In the genomic region with DNA sequence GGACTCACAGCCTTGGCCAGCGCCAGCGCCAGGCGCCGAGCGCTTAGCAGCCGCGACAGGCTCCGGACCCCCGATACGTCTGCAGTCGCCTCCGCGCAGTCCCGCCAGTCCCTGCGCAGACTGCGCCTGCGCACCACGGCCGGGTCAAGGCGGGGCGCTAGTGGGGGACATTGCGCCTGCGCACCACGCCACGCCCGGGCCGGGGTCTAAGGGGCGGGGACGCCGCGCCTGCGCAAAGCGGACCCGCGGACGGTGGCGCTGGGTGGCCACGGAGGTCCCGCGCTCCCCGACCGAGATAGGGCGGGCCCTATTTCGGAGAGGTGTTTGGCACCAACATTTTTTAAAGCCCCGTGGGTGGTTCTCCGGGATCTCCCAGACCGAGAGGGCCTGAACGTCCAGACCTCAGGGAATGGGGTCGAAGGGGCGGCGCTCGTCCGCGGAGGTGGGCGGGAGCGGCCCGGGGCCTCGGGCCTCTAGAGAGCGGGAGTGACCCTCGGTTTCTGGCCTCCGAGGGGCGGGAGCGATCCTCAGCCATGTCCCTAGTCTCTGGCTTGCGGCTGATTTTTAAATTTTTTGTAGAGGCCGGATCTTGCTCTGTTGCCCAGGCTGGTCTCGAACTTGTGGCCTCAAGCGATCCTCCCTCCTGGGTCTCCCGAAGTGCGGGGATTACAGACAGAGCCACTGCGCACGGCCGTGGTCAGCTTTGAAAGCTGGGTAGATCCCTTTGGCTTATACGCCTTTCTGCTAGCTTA, we compare ENCODE assay signal across 8 cellular contexts.
DNase-seq lines count a peak whose midpoint lies in the region; ATAC-seq and TF ChIP-seq lines count a peak whose summit lies in the region.
"Not testable (repeated sequence)": the region's sequence is repeated elsewhere in the genome, so short reads cannot be mapped to it uniquely, and the experiment has no call there.

No MANE protein-coding gene starts in this region.

- not testable (repeated sequence) for H3K36me3 ChIP-seq in breast epithelium; trophoblast cell (ENCODE audit: control insufficient read depth in 1 of 2, insufficient read depth in 2 of 2, low read length in 2 of 2)

- H3K4me3 Mint-ChIP-seq in activated CD4-positive, alpha-beta T cell treated with anti-CD3 and anti-CD28 coated beads for 36 hours, result peak overlapping the region; percentile 73
- peak overlapping the region; percentile 65 to 89 for H3K4me3 Mint-ChIP-seq in stimulated activated naive CD8-positive, alpha-beta T cell treated with anti-CD3 and anti-CD28 coated beads, Interleukin-15, amount 100 ng/mL, for 72 hours

- POLR2A ChIA-PET in activated CD4-positive, alpha-beta T cell treated with anti-CD3 and anti-CD28 coated beads for 36 hours (lab: Charles Lee), result not testable (repeated sequence)

- intact Hi-C loops in activated CD4-positive, alpha-beta T cell treated with anti-CD3 and anti-CD28 coated beads for 36 hours (cut with DNase I, micrococcal nuclease), result loop anchor here in 1 of 2 experiments (2.0 to 5.0 kb wide), 2 partner anchors 73 to 331 kb away; a partner anchor contains a TSS
- intact Hi-C loops in breast epithelium (cut with DNase I; ENCODE audit: low total_unique reads), result not testable (repeated sequence)

- H3K4me2 ChIP-seq in trophoblast cell (ENCODE audit: low read length), result peak overlapping the region; percentile 74

- not testable (repeated sequence) for H2BK12ac ChIP-seq in trophoblast cell (ENCODE audit: low read length)

- H3K36me3 Mint-ChIP-seq in activated CD4-positive, alpha-beta T cell treated with anti-CD3 and anti-CD28 coated beads for 36 hours (ENCODE audit: low read depth), result not testable (repeated sequence)

- peak overlapping the region; percentile 85 for H3K14ac ChIP-seq in trophoblast cell (ENCODE audit: low read length)

- H3K4ac ChIP-seq in trophoblast cell (ENCODE audit: low read depth, low read length), result peak overlapping the region; percentile 69

- H3K79me1 ChIP-seq in trophoblast cell (ENCODE audit: low read length), result not testable (repeated sequence)

- H2BK120ac ChIP-seq in trophoblast cell (ENCODE audit: insufficient read depth, low read length, poor library complexity), result peak overlapping the region; percentile 46

- TF ChIP-seq CTCF in breast epithelium (IDR thresholded peaks at IDR 0.05), result not testable (repeated sequence)

- peak overlapping the region; percentile 98 for H4K8ac ChIP-seq in trophoblast cell (ENCODE audit: low read depth, low read length)

- peak; percentile 75 for DNase-seq in ELR (ENCODE audit: low read depth)
- peak; percentile 72 for DNase-seq in HT-29 (ENCODE audit: low spot score)
- DNase-seq in activated CD4-positive, alpha-beta T cell treated with anti-CD3 and anti-CD28 coated beads for 36 hours, result peak; percentile 94
- DNase-seq in breast epithelium (ENCODE audit: low spot score in 2 of 2), result peak; percentile 73 to 84
- peak; percentile 21 for DNase-seq in hepatic stellate cell (ENCODE audit: low spot score)
- DNase-seq in trophoblast cell, result peak; percentile 70 to 85
- peak; percentile 91 to 95 for DNase-seq in stimulated activated naive CD8-positive, alpha-beta T cell treated with anti-CD3 and anti-CD28 coated beads, Interleukin-15, amount 100 ng/mL, for 72 hours

- CTCF ChIA-PET in activated CD4-positive, alpha-beta T cell treated with anti-CD3 and anti-CD28 coated beads for 36 hours (lab: Charles Lee), result not testable (repeated sequence)

- H3K23ac ChIP-seq in trophoblast cell (ENCODE audit: low read length), result not testable (repeated sequence)

- ATAC-seq in GM21723 (IDR thresholded peaks at IDR 0.05; ENCODE audit: unreplicated experiment), result peak; percentile 70
- peak; percentile 92 for ATAC-seq in activated CD4-positive, alpha-beta T cell treated with anti-CD3 and anti-CD28 coated beads for 36 hours
- peak; percentile 88 for ATAC-seq in stimulated activated naive CD8-positive, alpha-beta T cell treated with anti-CD3 and anti-CD28 coated beads, Interleukin-15, amount 100 ng/mL, for 72 hours

- H3K4me1 ChIP-seq in breast epithelium; trophoblast cell (ENCODE audit: control insufficient read depth in 1 of 2, insufficient read depth in 2 of 2, low read length in 2 of 2): not testable (repeated sequence)

- H3K27ac ChIP-seq in breast epithelium (peak overlapping the region; percentile 85 to 89), trophoblast cell (ENCODE audit: low read depth, low read length) (peak overlapping the region; percentile 72)

- WGBS in trophoblast cell (ENCODE audit: extremely low coverage, insufficient coverage, insufficient read length), result no CpG with 5 or more reads among the region's 73 CpGs

- not testable (repeated sequence) for H2AFZ ChIP-seq in trophoblast cell (ENCODE audit: insufficient read depth, low read length, poor library complexity)

- H3K9ac ChIP-seq in trophoblast cell (ENCODE audit: low read length), result peak overlapping the region; percentile 87

- H3K4me1 Mint-ChIP-seq in activated CD4-positive, alpha-beta T cell treated with anti-CD3 and anti-CD28 coated beads for 36 hours, result not testable (repeated sequence)
- peaks cover 11% of the 10 kb centered on the region for H3K4me1 Mint-ChIP-seq in stimulated activated naive CD8-positive, alpha-beta T cell treated with anti-CD3 and anti-CD28 coated beads, Interleukin-15, amount 100 ng/mL, for 72 hours

- not testable (repeated sequence) for H3K9me3 Mint-ChIP-seq in activated CD4-positive, alpha-beta T cell treated with anti-CD3 and anti-CD28 coated beads for 36 hours (ENCODE audit: low read depth); stimulated activated naive CD8-positive, alpha-beta T cell treated with anti-CD3 and anti-CD28 coated beads, Interleukin-15, amount 100 ng/mL, for 72 hours

- peak overlapping the region; percentile 82 for H2BK5ac ChIP-seq in trophoblast cell (ENCODE audit: low read depth, low read length, poor library complexity)

- H3K4me3 ChIP-seq in breast epithelium (peak overlapping the region; percentile 63 to 76 (median 66)), trophoblast cell (ENCODE audit: low read depth, low read length) (peak overlapping the region; percentile 97)

- not testable (repeated sequence) for TF ChIP-seq POLR2A in breast epithelium (IDR thresholded peaks at IDR 0.05)

- not testable (repeated sequence) for H2AK5ac ChIP-seq in trophoblast cell (ENCODE audit: low read length)

- peak overlapping the region; percentile 73 for H4K91ac ChIP-seq in trophoblast cell (ENCODE audit: low read depth, low read length)

- H3K27me3 ChIP-seq in breast epithelium; trophoblast cell (ENCODE audit: insufficient read depth, low read length): not testable (repeated sequence)

- not testable (repeated sequence) for H3K9me3 ChIP-seq in breast epithelium; trophoblast cell (ENCODE audit: insufficient read depth, low read depth, low read length)

- peak overlapping the region; percentile 79 for H3K18ac ChIP-seq in trophoblast cell (ENCODE audit: low read length)

- not testable (repeated sequence) for H3K27me3 Mint-ChIP-seq in activated CD4-positive, alpha-beta T cell treated with anti-CD3 and anti-CD28 coated beads for 36 hours; stimulated activated naive CD8-positive, alpha-beta T cell treated with anti-CD3 and anti-CD28 coated beads, Interleukin-15, amount 100 ng/mL, for 72 hours

- not testable (repeated sequence) for H3K79me2 ChIP-seq in trophoblast cell (ENCODE audit: control insufficient read depth, insufficient read depth, low read length, poor library complexity)

- peak overlapping the region; percentile 91 for H4K12ac ChIP-seq in trophoblast cell (ENCODE audit: low read depth, low read length)

- H3K27ac Mint-ChIP-seq in activated CD4-positive, alpha-beta T cell treated with anti-CD3 and anti-CD28 coated beads for 36 hours, result peak overlapping the region; percentile 37
- peak overlapping the region; percentile 80 to 97 for H3K27ac Mint-ChIP-seq in stimulated activated naive CD8-positive, alpha-beta T cell treated with anti-CD3 and anti-CD28 coated beads, Interleukin-15, amount 100 ng/mL, for 72 hours

Comparison
In these comparisons a context has a peak if more than half of its experiments do, and no peak if none do; other contexts are left out.
1. Peak in every context shown above with its lines: DNase-seq, ATAC-seq, H3K4me3 ChIP-seq and H3K27ac ChIP-seq.
2. DNase-seq: peak in every context shown above with its lines; median percentile 94 in activated CD4-positive, alpha-beta T cell treated with anti-CD3 and anti-CD28 coated beads for 36 hours; 93 in stimulated activated naive CD8-positive, alpha-beta T cell treated with anti-CD3 and anti-CD28 coated beads, Interleukin-15, amount 100 ng/mL, for 72 hours; 78 in breast epithelium; 78 in trophoblast cell; 75 in ELR; 72 in HT-29; 21 in hepatic stellate cell.